In the genomic region with DNA sequence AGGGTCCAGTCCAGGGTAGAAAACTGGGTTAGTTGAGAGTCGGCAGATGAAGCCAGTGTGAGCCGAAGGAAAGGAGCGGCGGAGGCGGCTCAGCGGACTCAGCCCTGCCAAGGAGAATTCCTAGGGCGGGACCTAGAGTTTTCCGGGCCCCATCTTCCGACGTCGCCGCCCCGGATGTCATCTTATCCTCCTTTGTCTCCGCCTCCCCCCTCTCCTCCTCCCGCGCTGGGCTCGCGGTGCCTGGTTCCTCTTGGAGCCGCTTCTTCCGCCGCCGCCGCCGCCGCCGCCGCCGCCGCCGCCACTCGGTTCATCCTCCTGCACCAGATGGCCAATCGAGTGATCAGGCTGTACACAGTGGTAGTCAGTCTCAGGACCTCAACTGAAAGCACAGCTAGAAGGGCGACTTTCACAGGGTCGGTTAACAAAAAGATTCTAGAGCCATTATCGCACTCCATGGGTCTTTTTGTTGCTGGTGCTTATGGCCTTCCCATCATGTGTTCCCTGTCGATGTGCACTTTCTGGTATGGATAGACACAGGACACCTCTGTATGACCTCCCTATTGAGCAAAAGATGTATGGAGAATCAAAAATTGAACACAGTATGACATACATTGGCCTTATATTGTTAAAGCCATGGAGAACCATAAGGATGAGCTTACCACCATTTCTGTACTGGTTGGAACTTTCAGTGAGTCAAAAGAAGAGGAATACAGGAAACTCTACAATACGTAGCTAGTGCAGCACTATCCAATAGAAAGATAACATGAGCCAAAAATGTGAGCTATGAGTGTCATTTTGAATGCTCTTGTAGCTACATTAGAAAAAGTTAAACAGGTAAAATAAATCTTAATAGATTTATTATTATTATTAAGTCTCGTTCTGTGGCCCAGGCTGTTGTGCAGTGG, we compare ENCODE assay signal across 8 cellular contexts. TPM values are rescaled to one million over a fixed set of nuclear protein-coding genes. Genes with fewer than 3 reads are reported as not detected.
A peak's percentile ranks its signal among the peaks of the same experiment; 100 is the strongest.
DNase-seq lines count a peak whose midpoint lies in the region; ATAC-seq and TF ChIP-seq lines count a peak whose summit lies in the region.

No MANE protein-coding gene starts in this region.

- no peaks in the 10 kb centered on the region for H3K9me3 Mint-ChIP-seq in activated T-helper 1 cell treated with anti-CD3 and anti-CD28 coated beads, Interleukin-12 subunit alpha, Interleukin-12 subunit beta, Interleukin-2, Interleukin-4 antibody, amounts not matched to agents 30 ng/mL and 10 ng/mL and 1 ng/mL, durations not matched to agents 14 hours and 24 hours and 36 hours
- H3K9me3 Mint-ChIP-seq in naive thymus-derived CD4-positive, alpha-beta T cell: peaks cover 0 to 1% (median 0%) of the 10 kb centered on the region in 11 donors
- no peaks in the 10 kb centered on the region for H3K9me3 Mint-ChIP-seq in stimulated activated naive CD8-positive, alpha-beta T cell treated with anti-CD3 and anti-CD28 coated beads, Interleukin-15, Interleukin-2, amounts not matched to agents 100 ng/mL and 50 ng/mL, for 24 hours

- H3K9me3 ChIP-seq in DND-41 (ENCODE audit: insufficient read depth, low read length, severe bottlenecking) (no peaks in the 10 kb centered on the region), Panc1 (ENCODE audit: control insufficient read depth, insufficient read depth, low read depth, low read length) (no peaks in the 10 kb centered on the region), fibroblast of lung (ENCODE audit: control insufficient read depth, insufficient read depth, low read depth, low read length) (no peaks in the 10 kb centered on the region)
- no peaks in the 10 kb centered on the region for H3K9me3 ChIP-seq in naive thymus-derived CD4-positive, alpha-beta T cell (ENCODE audit: control insufficient read depth in 2 of 3, low read length in 3 of 3)

- H3K79me2 ChIP-seq in DND-41 (ENCODE audit: insufficient read depth, low read length) (no peaks in the 10 kb centered on the region), KMS-11 (ENCODE audit: insufficient read depth, low read depth) (no peaks in the 10 kb centered on the region), fibroblast of lung (ENCODE audit: control insufficient read depth, insufficient read depth, low read length) (no peaks in the 10 kb centered on the region)

- H3K4me1 Mint-ChIP-seq in activated T-helper 1 cell treated with anti-CD3 and anti-CD28 coated beads, Interleukin-12 subunit alpha, Interleukin-12 subunit beta, Interleukin-2, Interleukin-4 antibody, amounts not matched to agents 30 ng/mL and 10 ng/mL and 1 ng/mL, durations not matched to agents 14 hours and 24 hours and 36 hours (ENCODE audit: low read depth): peaks cover 10% of the 10 kb centered on the region
- H3K4me1 Mint-ChIP-seq in naive thymus-derived CD4-positive, alpha-beta T cell: peaks cover 0 to 16% (median 5%) of the 10 kb centered on the region in 7 donors
- peaks cover 9% of the 10 kb centered on the region for H3K4me1 Mint-ChIP-seq in stimulated activated naive CD8-positive, alpha-beta T cell treated with anti-CD3 and anti-CD28 coated beads, Interleukin-15, Interleukin-2, amounts not matched to agents 100 ng/mL and 50 ng/mL, for 24 hours (ENCODE audit: low read depth)

- no peaks in the 10 kb centered on the region for H3K36me3 Mint-ChIP-seq in activated T-helper 1 cell treated with anti-CD3 and anti-CD28 coated beads, Interleukin-12 subunit alpha, Interleukin-12 subunit beta, Interleukin-2, Interleukin-4 antibody, amounts not matched to agents 30 ng/mL and 10 ng/mL and 1 ng/mL, durations not matched to agents 14 hours and 24 hours and 36 hours (ENCODE audit: low read depth)
- no peaks in the 10 kb centered on the region for H3K36me3 Mint-ChIP-seq in naive thymus-derived CD4-positive, alpha-beta T cell
- H3K36me3 Mint-ChIP-seq in stimulated activated naive CD8-positive, alpha-beta T cell treated with anti-CD3 and anti-CD28 coated beads, Interleukin-15, Interleukin-2, amounts not matched to agents 100 ng/mL and 50 ng/mL, for 24 hours (ENCODE audit: low read depth): no peaks in the 10 kb centered on the region

- no peak for TF ChIP-seq CTCF in DND-41 (IDR thresholded peaks at IDR 0.05; ENCODE audit: borderline replicate concordance, extremely low read depth, low read length, poor library complexity, severe bottlenecking)
- TF ChIP-seq CTCF in KMS-11 (conservative IDR thresholded peaks at IDR 0.05; ENCODE audit: low read depth, low read length): no peak
- no peak for TF ChIP-seq CTCF in Panc1 (IDR thresholded peaks at IDR 0.05)
- no peak for TF ChIP-seq CTCF in fibroblast of lung (conservative IDR thresholded peaks at IDR 0.05 in 1 of 2, IDR thresholded peaks at IDR 0.05 in 1 of 2; ENCODE audit: low read depth in 1 of 2, low read length in 2 of 2)

- CTCF ChIA-PET in Panc1 (lab: Charles Lee): no interaction called here
- CTCF ChIA-PET in naive thymus-derived CD4-positive, alpha-beta T cell (lab: Charles Lee): interaction anchor here (0.7 to 1.1 kb wide), 2 partner anchors 12 to 15 kb away, joined by 3 read pairs; no protein-coding TSS in a partner anchor

- H3K36me3 ChIP-seq in DND-41 (ENCODE audit: insufficient read depth, low read length) (no peaks in the 10 kb centered on the region), KMS-11 (ENCODE audit: insufficient read depth) (no peaks in the 10 kb centered on the region), Panc1 (ENCODE audit: control insufficient read depth, insufficient read depth, low read length) (no peaks in the 10 kb centered on the region), fibroblast of lung (ENCODE audit: control insufficient read depth, insufficient read depth, low read length) (no peaks in the 10 kb centered on the region)
- no peaks in the 10 kb centered on the region for H3K36me3 ChIP-seq in naive thymus-derived CD4-positive, alpha-beta T cell (ENCODE audit: control insufficient read depth in 2 of 3, insufficient read depth in 3 of 3, low read length in 3 of 3)

- peak; percentile 99 for ATAC-seq in DND-41 (ENCODE audit: insufficient read depth, low read depth)
- ATAC-seq in GM21825 (IDR thresholded peaks at IDR 0.05; ENCODE audit: unreplicated experiment): peak; percentile 88
- peak; percentile 100 for ATAC-seq in Panc1
- ATAC-seq in naive thymus-derived CD4-positive, alpha-beta T cell: peak; percentile 87

- H2AFZ ChIP-seq in DND-41 (ENCODE audit: low read depth, low read length): peak overlapping the region; percentile 100
- H2AFZ ChIP-seq in KMS-11 (ENCODE audit: low read depth): peak overlapping the region; percentile 91
- peak overlapping the region; percentile 93 for H2AFZ ChIP-seq in fibroblast of lung (ENCODE audit: low read length)

- peaks cover 12% of the 10 kb centered on the region for H3K4me1 ChIP-seq in DND-41 (ENCODE audit: insufficient read depth, low read length)
- peaks cover 13% of the 10 kb centered on the region for H3K4me1 ChIP-seq in KMS-11 (ENCODE audit: low read depth, poor library complexity, severe bottlenecking)
- H3K4me1 ChIP-seq in Panc1 (ENCODE audit: control insufficient read depth, insufficient read depth, low read length): peaks cover 6% of the 10 kb centered on the region; the same call in 1 of the 2 replicates
- no peaks in the 10 kb centered on the region for H3K4me1 ChIP-seq in fibroblast of lung (ENCODE audit: control insufficient read depth, extremely low read depth, insufficient read depth, low read length)
- H3K4me1 ChIP-seq in naive thymus-derived CD4-positive, alpha-beta T cell (ENCODE audit: control insufficient read depth in 2 of 2, insufficient read depth in 2 of 2, low read length in 2 of 2): no peaks in the 10 kb centered on the region

- BruUV-seq in Panc1 (replicated peaks; lab: Mats Ljungman, UMichigan): no TSS peak

- no peaks in the 10 kb centered on the region for H3K27me3 Mint-ChIP-seq in activated T-helper 1 cell treated with anti-CD3 and anti-CD28 coated beads, Interleukin-12 subunit alpha, Interleukin-12 subunit beta, Interleukin-2, Interleukin-4 antibody, amounts not matched to agents 30 ng/mL and 10 ng/mL and 1 ng/mL, durations not matched to agents 14 hours and 24 hours and 36 hours (ENCODE audit: insufficient read depth)
- H3K27me3 Mint-ChIP-seq in naive thymus-derived CD4-positive, alpha-beta T cell: peaks cover 0 to 2% (median 0%) of the 10 kb centered on the region in 5 donors
- no peaks in the 10 kb centered on the region for H3K27me3 Mint-ChIP-seq in stimulated activated naive CD8-positive, alpha-beta T cell treated with anti-CD3 and anti-CD28 coated beads, Interleukin-15, Interleukin-2, amounts not matched to agents 100 ng/mL and 50 ng/mL, for 24 hours

- H3K27ac Mint-ChIP-seq in activated T-helper 1 cell treated with anti-CD3 and anti-CD28 coated beads, Interleukin-12 subunit alpha, Interleukin-12 subunit beta, Interleukin-2, Interleukin-4 antibody, amounts not matched to agents 30 ng/mL and 10 ng/mL and 1 ng/mL, durations not matched to agents 14 hours and 24 hours and 36 hours: peak overlapping the region; percentile 58
- H3K27ac Mint-ChIP-seq in naive thymus-derived CD4-positive, alpha-beta T cell: peak overlapping the region in 7 of 9 donors; percentile 54 to 81 (median 60)
- H3K27ac Mint-ChIP-seq in stimulated activated naive CD8-positive, alpha-beta T cell treated with anti-CD3 and anti-CD28 coated beads, Interleukin-15, Interleukin-2, amounts not matched to agents 100 ng/mL and 50 ng/mL, for 24 hours: peak overlapping the region; percentile 71

- peak overlapping the region; percentile 77 for H3K4me3 Mint-ChIP-seq in activated T-helper 1 cell treated with anti-CD3 and anti-CD28 coated beads, Interleukin-12 subunit alpha, Interleukin-12 subunit beta, Interleukin-2, Interleukin-4 antibody, amounts not matched to agents 30 ng/mL and 10 ng/mL and 1 ng/mL, durations not matched to agents 14 hours and 24 hours and 36 hours
- H3K4me3 Mint-ChIP-seq in naive thymus-derived CD4-positive, alpha-beta T cell: peak overlapping the region; percentile 71 to 85 (median 79)
- peak overlapping the region; percentile 77 for H3K4me3 Mint-ChIP-seq in stimulated activated naive CD8-positive, alpha-beta T cell treated with anti-CD3 and anti-CD28 coated beads, Interleukin-15, Interleukin-2, amounts not matched to agents 100 ng/mL and 50 ng/mL, for 24 hours

- no peaks in the 10 kb centered on the region for H3K27me3 ChIP-seq in DND-41 (ENCODE audit: insufficient read depth, low read length, poor library complexity)
- H3K27me3 ChIP-seq in KMS-11 (ENCODE audit: insufficient read depth, low read depth): no peaks in the 10 kb centered on the region
- no peaks in the 10 kb centered on the region for H3K27me3 ChIP-seq in Panc1 (ENCODE audit: control insufficient read depth, insufficient read depth, low read length)
- H3K27me3 ChIP-seq in fibroblast of lung (ENCODE audit: control insufficient read depth, insufficient read depth, low read length): no peaks in the 10 kb centered on the region
- no peaks in the 10 kb centered on the region for H3K27me3 ChIP-seq in naive thymus-derived CD4-positive, alpha-beta T cell (ENCODE audit: control insufficient read depth in 2 of 2, insufficient read depth in 2 of 2, low read length in 2 of 2)

- H3K9ac ChIP-seq in DND-41 (ENCODE audit: low read depth, low read length) (peak overlapping the region; percentile 55), KMS-11 (peak overlapping the region; percentile 22; the same call in 1 of the 2 replicates), fibroblast of lung (ENCODE audit: insufficient read depth, low read length) (no peak overlapping the region)

- in situ Hi-C loops in Panc1 (cut with HindIII; ENCODE audit: low pct_unique_long_range_greater_than_20kb, low sequenced_read_pairs): no loop called here

- H3K4me2 ChIP-seq in DND-41 (ENCODE audit: insufficient read depth, low read length) (peak overlapping the region; percentile 77), KMS-11 (peak overlapping the region; percentile 60), fibroblast of lung (ENCODE audit: extremely low read depth, insufficient read depth, low read length) (peak overlapping the region; percentile 87)

- H4K20me1 ChIP-seq in DND-41 (ENCODE audit: insufficient read depth, low read length) (no peaks in the 10 kb centered on the region), KMS-11 (ENCODE audit: insufficient read depth) (no peaks in the 10 kb centered on the region), fibroblast of lung (ENCODE audit: control insufficient read depth, extremely low read depth, insufficient read depth, low read length) (no peaks in the 10 kb centered on the region)

- POLR2A ChIA-PET in Panc1 (lab: Charles Lee): interaction anchor here (0.5 to 0.8 kb wide), 4 partner anchors 11 to 203 kb away, joined by 3 to 8 read pairs (median 4); a partner anchor contains a TSS
- POLR2A ChIA-PET in naive thymus-derived CD4-positive, alpha-beta T cell (lab: Charles Lee): no interaction called here

- DNase-seq in DND-41 (peak; percentile 85), Panc1 (ENCODE audit: low read depth, low spot score) (no peak), fibroblast of lung (ENCODE audit: low read depth in 2 of 2) (peak; percentile 81 to 88)
- peak; percentile 30 for DNase-seq in activated T-helper 1 cell treated with anti-CD3 and anti-CD28 coated beads, Interleukin-12 subunit alpha, Interleukin-12 subunit beta, Interleukin-2, Interleukin-4 antibody, amounts not matched to agents 30 ng/mL and 10 ng/mL and 1 ng/mL, durations not matched to agents 14 hours and 24 hours and 36 hours (ENCODE audit: low spot score)
- peak; percentile 1 to 59 (median 17) for DNase-seq in naive thymus-derived CD4-positive, alpha-beta T cell

- intact Hi-C loops in Panc1 (cut with micrococcal nuclease; ENCODE audit: unreplicated experiment): no loop called here
- intact Hi-C loops in activated T-helper 1 cell treated with anti-CD3 and anti-CD28 coated beads, Interleukin-12 subunit alpha, Interleukin-12 subunit beta, Interleukin-2, Interleukin-4 antibody, amounts not matched to agents 30 ng/mL and 10 ng/mL and 1 ng/mL, durations not matched to agents 14 hours and 24 hours and 36 hours (cut with micrococcal nuclease): loop anchor here (1.0 to 2.0 kb wide), 2 partner anchors 32 to 96 kb away; a partner anchor contains a TSS
- intact Hi-C loops in naive thymus-derived CD4-positive, alpha-beta T cell (cut with micrococcal nuclease): no loop called here

- H3K4me3 ChIP-seq in DND-41 (ENCODE audit: low read depth in 1 of 2, low read length in 2 of 2): peak overlapping the region; percentile 22 to 60; a peak in 3 of 4 replicates
- H3K4me3 ChIP-seq in KMS-11 (IDR thresholded peaks at IDR 0.05; ENCODE audit: insufficient read depth, low read depth, low read length): no peak overlapping the region
- H3K4me3 ChIP-seq in Panc1 (ENCODE audit: low read depth in 2 of 2, low read length in 2 of 2): peak overlapping the region; percentile 49 to 74
- H3K4me3 ChIP-seq in fibroblast of lung (replicated peaks in 1 of 4; ENCODE audit: control extremely low read depth in 1 of 4, insufficient read depth in 1 of 4, low read depth in 3 of 4, low read length in 4 of 4): peak overlapping the region; percentile 23 to 66 (median 47)
- no peak overlapping the region for H3K4me3 ChIP-seq in naive thymus-derived CD4-positive, alpha-beta T cell (ENCODE audit: low read length)

- H3K27ac ChIP-seq in DND-41 (ENCODE audit: low read length) (peak overlapping the region; percentile 73), KMS-11 (peak overlapping the region; percentile 36; the same call in 1 of the 2 replicates), Panc1 (ENCODE audit: low read length) (peak overlapping the region; percentile 95), fibroblast of lung (ENCODE audit: insufficient read depth, low read length) (peak overlapping the region; percentile 57)
- H3K27ac ChIP-seq in naive thymus-derived CD4-positive, alpha-beta T cell (ENCODE audit: low read depth, low read length): peak overlapping the region; percentile 29

RNA-seq across cellular contexts. Expression of a gene that starts 32.4 kb away (rescaled TPM):
- total RNA-seq in Panc1 (2021; ENCODE audit: unreplicated experiment) (194 TPM), fibroblast of lung (54.7 and 62.9 TPM in 2 replicates)
- 72.5 TPM for polyA plus RNA-seq in Panc1 (2012; ENCODE audit: insufficient read length)
- 87.6 and 91.2 TPM in 2 replicates for total RNA-seq in activated T-helper 1 cell treated with anti-CD3 and anti-CD28 coated beads, Interleukin-12 subunit alpha, Interleukin-12 subunit beta, Interleukin-2, Interleukin-4 antibody, amounts not matched to agents 30 ng/mL and 10 ng/mL and 1 ng/mL, durations not matched to agents 14 hours and 24 hours and 36 hours
- polyA plus RNA-seq in fibroblast of lung: 64.1 and 70.0 TPM in 2 replicates
- 33.8 and 37.5 TPM in 2 replicates for polyA plus RNA-seq in fibroblast of lung (2012)
- polyA minus RNA-seq in fibroblast of lung (ENCODE audit: low replicate concordance): 3.9 and 6.6 TPM in 2 replicates
- total RNA-seq in naive thymus-derived CD4-positive, alpha-beta T cell: 100 to 1,000 TPM in 2 of 5 experiments, 10 to 100 TPM in 3; 78.7 to 124 (median 92.4) TPM
- polyA plus RNA-seq in naive thymus-derived CD4-positive, alpha-beta T cell: 10 to 100 TPM; 36.3 to 39.0 TPM

Comparison
In these comparisons a context has a peak if more than half of its experiments do, and no peak if none do; other contexts are left out.
1. H3K27ac ChIP-seq: peak in every context shown above with its lines; median percentile 95 in Panc1; 73 in DND-41; 57 in fibroblast of lung; 36 in KMS-11; 29 in naive thymus-derived CD4-positive, alpha-beta T cell.
2. H3K4me3 ChIP-seq: peak in DND-41 (2 of 2), Panc1 (2 of 2) and fibroblast of lung (4 of 4); none in KMS-11 (single experiment) and naive thymus-derived CD4-positive, alpha-beta T cell (single experiment).
3. Peak in every context shown above with its lines, with median percentiles within 50 percentile points of each other: ATAC-seq, H2AFZ ChIP-seq, H3K4me2 ChIP-seq, H3K27ac Mint-ChIP-seq and H3K4me3 Mint-ChIP-seq.